In the genomic region with DNA sequence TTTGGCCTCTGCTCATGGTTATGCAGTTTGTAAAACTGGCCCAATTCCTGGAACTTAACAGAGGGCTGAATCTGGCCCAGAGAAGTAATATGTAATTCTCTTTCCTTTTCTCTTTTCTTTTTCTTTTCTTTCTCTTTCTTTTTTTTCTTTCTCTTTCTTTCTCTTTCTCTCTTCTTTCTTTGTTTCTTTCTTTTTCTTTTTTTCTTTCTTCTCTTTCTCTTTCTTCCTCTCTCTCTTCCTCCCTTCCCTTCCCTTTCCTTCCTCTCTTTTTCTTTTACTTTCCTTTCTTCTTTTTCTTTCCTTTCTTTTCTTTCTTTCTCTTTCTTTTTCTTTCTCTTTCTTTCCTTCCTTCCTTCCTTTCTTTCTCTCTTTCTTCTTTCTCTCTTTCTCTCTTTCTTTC, we compare ENCODE assay signal across 25 cellular contexts.
"Had no signal": no experiment of that assay in that cellular context is flagged by ENCODE, and none has a peak within 500 bp of the region (broad histone marks: within the 10 kb centered on the region; RNA-seq: fewer than 3 reads in every experiment).

No MANE protein-coding gene starts in this region.

- H3K4me3 ChIP-seq: colonic mucosa, esophagus squamous epithelium, gastroesophageal sphincter, heart right ventricle, hepatocyte had no signal

- H3K4me3 Mint-ChIP-seq: activated CD8-positive, alpha-beta T cell treated with anti-CD3 and anti-CD28 coated beads for 36 hours; activated naive CD8-positive, alpha-beta T cell; activated T-cell treated with anti-CD3 and anti-CD28 coated beads, Interleukin-2, amount 50 U/mL, for 4 hours; activated T-helper 17 cell treated with anti-CD3 and anti-CD28 coated beads, Interleukin-2, amount 50 U/mL, for 72 hours had no signal

- H3K27me3 Mint-ChIP-seq: activated CD8-positive, alpha-beta T cell treated with anti-CD3 and anti-CD28 coated beads for 36 hours; activated naive CD8-positive, alpha-beta T cell; activated T-helper 17 cell treated with anti-CD3 and anti-CD28 coated beads, Interleukin-2, amount 50 U/mL, for 72 hours had no signal

- H3K9me3 Mint-ChIP-seq: activated T-cell treated with anti-CD3 and anti-CD28 coated beads, Interleukin-2, amount 50 U/mL, for 4 hours had no signal

- H3K4me1 Mint-ChIP-seq: activated T-helper 17 cell treated with anti-CD3 and anti-CD28 coated beads, Interleukin-2, amount 50 U/mL, for 72 hours had no signal

- H3K36me3 Mint-ChIP-seq: activated naive CD8-positive, alpha-beta T cell had no signal

- DNase-seq: activated CD4-positive, alpha-beta T cell treated with anti-CD3 and anti-CD28 coated beads for 48 hours; activated CD4-positive, alpha-beta T cell treated with anti-CD3 and anti-CD28 coated beads, Interleukin-2, amount 50 U/mL, for 1 hour; activated CD4-positive, alpha-beta T cell treated with anti-CD3 and anti-CD28 coated beads, Interleukin-2, amount 50 U/mL, for 48 hours; activated CD8-positive, alpha-beta memory T cell treated with anti-CD3 and anti-CD28 coated beads for 24 hours; activated CD8-positive, alpha-beta T cell treated with anti-CD3 and anti-CD28 coated beads for 36 hours; activated effector memory CD4-positive, alpha-beta T cell treated with Interleukin-2 at 50 U/mL for 16 hours; activated gamma-delta T cell treated with Interleukin-2 at 50 U/mL for 16 hours; activated naive CD4-positive, alpha-beta T cell treated with anti-CD3 and anti-CD28 coated beads, Interleukin-2, amount 50 U/mL, for 16 hours; activated naive CD4-positive, alpha-beta T cell treated with Interleukin-2 at 50 U/mL for 16 hours; activated T-cell treated with anti-CD3 and anti-CD28 coated beads, Interleukin-2, amount 50 U/mL, for 4 hours; amniotic stem cell; anterior cingulate cortex; brain microvascular endothelial cell; cerebellar nuclear complex; colonic mucosa; effector CD8-positive, alpha-beta T cell; esophagus squamous epithelium; foreskin melanocyte; heart right ventricle had no signal

- H3K36me3 ChIP-seq: brain microvascular endothelial cell, colonic mucosa, esophagus squamous epithelium, gastroesophageal sphincter, heart right ventricle had no signal

- ATAC-seq: activated CD4-positive, CD25-positive, alpha-beta regulatory T cell treated with anti-CD3 and anti-CD28 coated beads, Interleukin-2, amount 50 U/mL, for 24 hours; activated CD8-positive, alpha-beta T cell treated with anti-CD3 and anti-CD28 coated beads for 36 hours; activated T-cell treated with anti-CD3 and anti-CD28 coated beads, Interleukin-2, amount 50 U/mL, for 4 hours; activated T-helper 17 cell treated with anti-CD3 and anti-CD28 coated beads, Interleukin-2, amount 50 U/mL, for 72 hours; gastroesophageal sphincter; heart right ventricle had no signal

- H3K27ac Mint-ChIP-seq: activated CD8-positive, alpha-beta T cell treated with anti-CD3 and anti-CD28 coated beads for 36 hours; activated naive CD8-positive, alpha-beta T cell; activated T-helper 17 cell treated with anti-CD3 and anti-CD28 coated beads, Interleukin-2, amount 50 U/mL, for 72 hours had no signal

- H3K27ac ChIP-seq: brain microvascular endothelial cell, colonic mucosa, epithelial cell of prostate, esophagus squamous epithelium, gastroesophageal sphincter, heart right ventricle, hepatocyte had no signal

- H3K4me1 ChIP-seq: colonic mucosa, esophagus squamous epithelium, gastroesophageal sphincter, heart right ventricle had no signal

- H3K9me3 ChIP-seq: colonic mucosa, esophagus squamous epithelium, gastroesophageal sphincter had no signal
